In genomic region chr11:61052182-61052972, GRCh38 we compare ENCODE assay signal across 1 cellular context.
TF ChIP-seq lines count a peak whose summit lies in the region.

No MANE protein-coding gene starts in this region.

TF ChIP-seq in H1, 55 proteins besides CTCF, POLR2A, EP300 and RAD21:
- TF ChIP-seq HDAC6 (IDR thresholded peaks at IDR 0.05; ENCODE audit: low read depth, low read length): no peak
- no peak for TF ChIP-seq SIRT6 (IDR thresholded peaks at IDR 0.05; ENCODE audit: low read length)
- TF ChIP-seq PHF8 (conservative IDR thresholded peaks at IDR 0.05; ENCODE audit: low read depth, low read length): no peak
- TF ChIP-seq RFX5 (IDR thresholded peaks at IDR 0.05; ENCODE audit: borderline replicate concordance, low read depth, low read length): no peak
- TF ChIP-seq BRCA1 (IDR thresholded peaks at IDR 0.05; ENCODE audit: low read depth, low read length): no peak
